13 cellular contexts compared by ENCODE assay signal in genomic region chr4:145186719-145187118, GRCh38. TPM values are rescaled to one million over a fixed set of nuclear protein-coding genes. Genes with fewer than 3 reads are reported as not detected.
DNase-seq lines count a peak whose midpoint lies in the region; ATAC-seq and TF ChIP-seq lines count a peak whose summit lies in the region.
"Had no signal": no experiment of that assay in that cellular context is flagged by ENCODE, and none has a peak within 500 bp of the region (broad histone marks: within the 10 kb centered on the region; RNA-seq: fewer than 3 reads in every experiment).

No MANE protein-coding gene starts in this region.

- H3K27ac Mint-ChIP-seq in activated T-helper 1 cell treated with anti-CD3 and anti-CD28 coated beads, Interleukin-12 subunit alpha, Interleukin-12 subunit beta, Interleukin-2, Interleukin-4 antibody, amounts not matched to agents 30 ng/mL and 10 ng/mL and 1 ng/mL, durations not matched to agents 14 hours and 24 hours and 36 hours, result no peak overlapping the region
- no peak overlapping the region for H3K27ac Mint-ChIP-seq in progenitor cell of endocrine pancreas

- no peaks in the 10 kb centered on the region for H3K36me3 Mint-ChIP-seq in activated T-helper 1 cell treated with anti-CD3 and anti-CD28 coated beads, Interleukin-12 subunit alpha, Interleukin-12 subunit beta, Interleukin-2, Interleukin-4 antibody, amounts not matched to agents 30 ng/mL and 10 ng/mL and 1 ng/mL, durations not matched to agents 14 hours and 24 hours and 36 hours (ENCODE audit: low read depth)
- no peaks in the 10 kb centered on the region for H3K36me3 Mint-ChIP-seq in progenitor cell of endocrine pancreas (ENCODE audit: insufficient read depth)

- in situ Hi-C loops in GM13977 (cut with MboI; ENCODE audit: low pct_unique_long_range_greater_than_20kb, low sequenced_read_pairs, unreplicated experiment), result no loop called here

- DNase-seq in GM13977 (ENCODE audit: low spot score), result peak; percentile 26
- peak; percentile 53 to 90 for DNase-seq in NOMO-1 (lab: John Stamatoyannopoulos, UW; ENCODE audit: unreplicated experiment in 2 of 2)
- DNase-seq in HK-2 (ENCODE audit: unreplicated experiment), result no peak
- no peak for DNase-seq in activated T-helper 1 cell treated with anti-CD3 and anti-CD28 coated beads, Interleukin-12 subunit alpha, Interleukin-12 subunit beta, Interleukin-2, Interleukin-4 antibody, amounts not matched to agents 30 ng/mL and 10 ng/mL and 1 ng/mL, durations not matched to agents 14 hours and 24 hours and 36 hours (ENCODE audit: low spot score)
- DNase-seq in caudate nucleus (lab: John Stamatoyannopoulos, UW), result no peak
- DNase-seq in progenitor cell of endocrine pancreas (ENCODE audit: low spot score, unreplicated experiment), result no peak
- DNase-seq: activated gamma-delta T cell treated with Interleukin-2 at 50 U/mL for 16 hours; heart left ventricle; IMR-90; NCI-H524 treated with DMSO at 0.1 percent for 48 hours; stimulated activated CD4-positive, alpha-beta T cell treated with anti-CD3 and anti-CD28 coated beads, Interleukin-15, amount 100 ng/mL, for 24 hours had no signal

- intact Hi-C loops in activated T-helper 1 cell treated with anti-CD3 and anti-CD28 coated beads, Interleukin-12 subunit alpha, Interleukin-12 subunit beta, Interleukin-2, Interleukin-4 antibody, amounts not matched to agents 30 ng/mL and 10 ng/mL and 1 ng/mL, durations not matched to agents 14 hours and 24 hours and 36 hours (cut with micrococcal nuclease), result no loop called here

- ATAC-seq in GM21360 (IDR thresholded peaks at IDR 0.05; ENCODE audit: unreplicated experiment) (peak; percentile 92), HG03039 (IDR thresholded peaks at IDR 0.05; ENCODE audit: unreplicated experiment) (peak; percentile 87)
- ATAC-seq: heart left ventricle had no signal

- TF ChIP-seq CTCF in GM13977 (IDR thresholded peaks at IDR 0.05; ENCODE audit: extremely low read depth, insufficient read depth, missing control alignments) (no peak), progenitor cell of endocrine pancreas (IDR thresholded peaks at IDR 0.05; ENCODE audit: unreplicated experiment) (no peak)

- H3K4me1 Mint-ChIP-seq in activated T-helper 1 cell treated with anti-CD3 and anti-CD28 coated beads, Interleukin-12 subunit alpha, Interleukin-12 subunit beta, Interleukin-2, Interleukin-4 antibody, amounts not matched to agents 30 ng/mL and 10 ng/mL and 1 ng/mL, durations not matched to agents 14 hours and 24 hours and 36 hours (ENCODE audit: low read depth), result peaks cover 5% of the 10 kb centered on the region
- no peaks in the 10 kb centered on the region for H3K4me1 Mint-ChIP-seq in progenitor cell of endocrine pancreas (ENCODE audit: low read depth)

- no peak overlapping the region for H3K27ac ChIP-seq in caudate nucleus (ENCODE audit: low read depth, low read length)
- H3K27ac ChIP-seq: heart left ventricle had no signal

- H3K4me3 Mint-ChIP-seq in activated T-helper 1 cell treated with anti-CD3 and anti-CD28 coated beads, Interleukin-12 subunit alpha, Interleukin-12 subunit beta, Interleukin-2, Interleukin-4 antibody, amounts not matched to agents 30 ng/mL and 10 ng/mL and 1 ng/mL, durations not matched to agents 14 hours and 24 hours and 36 hours, result no peak overlapping the region
- no peak overlapping the region for H3K4me3 Mint-ChIP-seq in progenitor cell of endocrine pancreas (ENCODE audit: low read depth)

- H3K9me3 Mint-ChIP-seq in activated T-helper 1 cell treated with anti-CD3 and anti-CD28 coated beads, Interleukin-12 subunit alpha, Interleukin-12 subunit beta, Interleukin-2, Interleukin-4 antibody, amounts not matched to agents 30 ng/mL and 10 ng/mL and 1 ng/mL, durations not matched to agents 14 hours and 24 hours and 36 hours, result no peaks in the 10 kb centered on the region
- H3K9me3 Mint-ChIP-seq in progenitor cell of endocrine pancreas (ENCODE audit: low read depth), result no peaks in the 10 kb centered on the region

- H3K27me3 Mint-ChIP-seq in activated T-helper 1 cell treated with anti-CD3 and anti-CD28 coated beads, Interleukin-12 subunit alpha, Interleukin-12 subunit beta, Interleukin-2, Interleukin-4 antibody, amounts not matched to agents 30 ng/mL and 10 ng/mL and 1 ng/mL, durations not matched to agents 14 hours and 24 hours and 36 hours (ENCODE audit: insufficient read depth), result peaks cover 14% of the 10 kb centered on the region
- no peaks in the 10 kb centered on the region for H3K27me3 Mint-ChIP-seq in progenitor cell of endocrine pancreas

RNA-seq across cellular contexts. Expression of gene OTUD4, which starts 6.3 kb away (rescaled TPM):
- 76.9 and 80.9 TPM in 2 replicates for total RNA-seq in activated T-helper 1 cell treated with anti-CD3 and anti-CD28 coated beads, Interleukin-12 subunit alpha, Interleukin-12 subunit beta, Interleukin-2, Interleukin-4 antibody, amounts not matched to agents 30 ng/mL and 10 ng/mL and 1 ng/mL, durations not matched to agents 14 hours and 24 hours and 36 hours
- total RNA-seq in progenitor cell of endocrine pancreas, result 40.8 and 41.8 TPM in 2 replicates

Comparison
In these comparisons a context has a peak if more than half of its experiments do, and no peak if none do; other contexts are left out.
1. DNase-seq: peak in GM13977 (single experiment) and NOMO-1 (2 of 2); none in HK-2 (single experiment), activated T-helper 1 cell treated with anti-CD3 and anti-CD28 coated beads, Interleukin-12 subunit alpha, Interleukin-12 subunit beta, Interleukin-2, Interleukin-4 antibody, amounts not matched to agents 30 ng/mL and 10 ng/mL and 1 ng/mL, durations not matched to agents 14 hours and 24 hours and 36 hours (single experiment), caudate nucleus (0 of 61) and progenitor cell of endocrine pancreas (single experiment).